Comparison of ENCODE assay signal across 8 cellular contexts in genomic region chr18:51196811-51197660, GRCh38. TPM values are rescaled to one million over a fixed set of nuclear protein-coding genes. Genes with fewer than 3 reads are reported as not detected.
DNase-seq lines count a peak whose midpoint lies in the region; ATAC-seq and TF ChIP-seq lines count a peak whose summit lies in the region.

No MANE protein-coding gene starts in this region.

- peaks cover 0 to 30% (median 6%) of the 10 kb centered on the region in 4 donors for H3K4me1 ChIP-seq in Peyer's patch

- H3K36me3 ChIP-seq in Peyer's patch, result no peaks in the 10 kb centered on the region

- in situ Hi-C loops in astrocyte of the cerebellum (cut with HindIII; ENCODE audit: low sequenced_read_pairs), result no loop called here

- H3K27me3 ChIP-seq in Peyer's patch, result no peaks in the 10 kb centered on the region

- peak overlapping the region; percentile 96 to 100 (median 96) for H3K27ac ChIP-seq in Peyer's patch

- TF ChIP-seq CTCF in Peyer's patch (IDR thresholded peaks at IDR 0.05), result no peak
- TF ChIP-seq CTCF in astrocyte of the cerebellum (IDR thresholded peaks at IDR 0.05; ENCODE audit: low read depth, low read length, missing control alignments), result no peak

- H3K9me3 ChIP-seq in Peyer's patch, result no peaks in the 10 kb centered on the region

- peak; percentile 33 to 48 for TF ChIP-seq POLR2A in Peyer's patch (IDR thresholded peaks at IDR 0.05)

- peak; percentile 0 for ATAC-seq in GM18858 (IDR thresholded peaks at IDR 0.05; ENCODE audit: unreplicated experiment)
- ATAC-seq in HG03139 (IDR thresholded peaks at IDR 0.05; ENCODE audit: unreplicated experiment), result peak; percentile 8
- ATAC-seq in HG03378 (IDR thresholded peaks at IDR 0.05; ENCODE audit: unreplicated experiment), result no peak

- peak; percentile 65 for DNase-seq in AG20443 (ENCODE audit: low spot score)
- peak; percentile 38 to 79 (median 70) for DNase-seq in Peyer's patch
- DNase-seq in astrocyte of the cerebellum (ENCODE audit: low read depth), result no peak
- peak; percentile 63 for DNase-seq in hepatic stellate cell (ENCODE audit: low spot score)
- peak; percentile 84 for DNase-seq in retina

- peak overlapping the region; percentile 80 to 90 (median 86) for H3K4me3 ChIP-seq in Peyer's patch
- peak overlapping the region; percentile 95 for H3K4me3 ChIP-seq in astrocyte of the cerebellum (ENCODE audit: low read depth, low read length)

RNA-seq across cellular contexts. Expression of gene MEX3C, which starts 0.4 kb away (rescaled TPM):
- 10 to 100 TPM; 16.5 to 37.1 (median 23.2) TPM for total RNA-seq in Peyer's patch
